28 cellular contexts compared by ENCODE assay signal in genomic region chr3:140013220-140013619, GRCh38.
"Had no signal": no experiment of that assay in that cellular context is flagged by ENCODE, and none has a peak within 500 bp of the region (broad histone marks: within the 10 kb centered on the region; RNA-seq: fewer than 3 reads in every experiment).

No MANE protein-coding gene starts in this region.

- ATAC-seq: activated CD4-positive, alpha-beta T cell treated with anti-CD3 and anti-CD28 coated beads for 36 hours; activated CD8-positive, alpha-beta memory T cell treated with anti-CD3 and anti-CD28 coated beads, Interleukin-2, amount 10 ng/mL, durations not matched to agents 7 days and 5 days; activated CD8-positive, alpha-beta T cell treated with anti-CD3 and anti-CD28 coated beads, Interleukin-2, amount 10 ng/mL, durations not matched to agents 7 days and 5 days; activated naive CD8-positive, alpha-beta T cell treated with anti-CD3 and anti-CD28 coated beads, Interleukin-2, amount 50 U/mL, for 24 hours; body of pancreas; esophagus mucosa; gastroesophageal sphincter; T-cell had no signal

- DNase-seq: activated CD4-positive, alpha-beta memory T cell treated with anti-CD3 and anti-CD28 coated beads for 36 hours; activated CD4-positive, alpha-beta T cell treated with anti-CD3 and anti-CD28 coated beads for 36 hours; activated CD4-positive, alpha-beta T cell treated with anti-CD3 and anti-CD28 coated beads, Interleukin-2, amount 10 ng/mL, durations not matched to agents 24 days and 14 days; activated CD4-positive, CD25-positive, alpha-beta regulatory T cell; activated CD4-positive, CD25-positive, alpha-beta regulatory T cell treated with anti-CD3 and anti-CD28 coated beads, Interleukin-2, amount 50 U/mL, for 72 hours; activated CD8-positive, alpha-beta memory T cell treated with anti-CD3 and anti-CD28 coated beads, Interleukin-2, amount 10 ng/mL, durations not matched to agents 7 days and 5 days; activated CD8-positive, alpha-beta memory T cell treated with anti-CD3 and anti-CD28 coated beads, Interleukin-2, amount 50 U/mL, for 4 hours; activated CD8-positive, alpha-beta T cell treated with anti-CD3 and anti-CD28 coated beads, Interleukin-2, amount 10 ng/mL, durations not matched to agents 7 days and 5 days; activated effector memory CD4-positive, alpha-beta T cell treated with anti-CD3 and anti-CD28 coated beads, Interleukin-2, amount 50 U/mL, for 16 hours; activated naive CD4-positive, alpha-beta T cell treated with anti-CD3 and anti-CD28 coated beads for 36 hours; activated naive CD8-positive, alpha-beta T cell treated with anti-CD3 and anti-CD28 coated beads for 36 hours; activated naive CD8-positive, alpha-beta T cell treated with anti-CD3 and anti-CD28 coated beads, Interleukin-2, amount 50 U/mL, for 24 hours; activated T-cell treated with anti-CD3 and anti-CD28 coated beads, Interleukin-2, amount 50 U/mL, for 1 hour; activated T-cell treated with anti-CD3 and anti-CD28 coated beads, Interleukin-2, amount 50 U/mL, for 48 hours; adrenal gland; aorta; body of pancreas; caudate nucleus; cortex of kidney; dermis blood vessel endothelial cell; effector memory CD4-positive, alpha-beta T cell; endodermal cell; foreskin melanocyte; SW 1271; T-cell; T1000 had no signal
